12 cellular contexts compared by ENCODE assay signal in the genomic region with DNA sequence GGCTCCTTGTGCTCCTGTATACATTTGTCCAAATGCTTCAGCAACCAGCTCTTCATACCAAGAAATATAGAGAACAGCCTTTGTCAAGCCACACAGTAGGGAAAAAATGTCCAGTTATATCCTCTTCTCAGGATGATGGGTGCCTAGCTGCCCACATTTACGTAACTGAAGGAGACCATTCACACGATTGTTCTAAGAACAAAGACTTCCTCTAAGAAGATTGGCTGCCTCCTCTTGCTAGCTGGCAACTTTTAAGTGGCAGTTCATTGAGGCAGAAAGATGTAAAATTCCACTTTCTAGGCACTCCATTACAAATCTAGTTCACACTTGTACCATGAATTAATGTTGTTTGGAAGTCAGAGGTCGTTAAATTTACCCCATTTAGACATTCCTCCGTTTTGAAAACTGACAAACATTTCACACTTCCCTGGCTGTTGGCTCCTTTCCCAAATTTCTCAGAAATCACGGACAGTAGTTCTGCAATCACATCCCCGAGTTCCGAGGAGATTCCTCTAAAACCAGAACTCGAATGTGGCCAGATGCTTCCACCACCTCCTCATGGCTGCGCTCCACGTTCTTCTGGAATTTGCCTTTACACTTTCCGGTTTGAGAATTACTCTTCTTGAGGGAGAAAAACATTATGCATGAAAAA. TPM values are rescaled to one million over a fixed set of nuclear protein-coding genes. Genes with fewer than 3 reads are reported as not detected.
A peak's percentile ranks its signal among the peaks of the same experiment; 100 is the strongest.
DNase-seq lines count a peak whose midpoint lies in the region; ATAC-seq and TF ChIP-seq lines count a peak whose summit lies in the region.
"Had no signal": no experiment of that assay in that cellular context is flagged by ENCODE, and none has a peak within 500 bp of the region (broad histone marks: within the 10 kb centered on the region; RNA-seq: fewer than 3 reads in every experiment).

No MANE protein-coding gene starts in this region.

- DNase-seq in EH (ENCODE audit: low read depth) = peak; percentile 87
- peak; percentile 73 for DNase-seq in inferior parietal cortex (ENCODE audit: extremely low spot score)
- peak; percentile 21 for DNase-seq in retina
- DNase-seq in activated CD4-positive, alpha-beta T cell treated with anti-CD3 and anti-CD28 coated beads for 1 hour = no peak
- no peak for DNase-seq in NCI-H1417 treated with DMSO at 0.1 percent for 48 hours (lab: John Stamatoyannopoulos, UW)
- DNase-seq in activated naive CD8-positive, alpha-beta T cell treated with anti-CD3 and anti-CD28 coated beads, Interleukin-2, amount 50 U/mL, for 24 hours = no peak
- DNase-seq: activated B cell treated with CpG ODN at 0.5 μM for 24 hours, GF-D8, NCI-H345 had no signal

- H3K4me1 Mint-ChIP-seq in brain = peaks cover 22% of the 10 kb centered on the region
- H3K4me1 Mint-ChIP-seq in activated naive CD8-positive, alpha-beta T cell treated with anti-CD3 and anti-CD28 coated beads, Interleukin-2, amount 50 U/mL, for 24 hours = peaks cover 4% of the 10 kb centered on the region
- H3K4me1 Mint-ChIP-seq: stimulated activated effector memory CD8-positive, alpha-beta T cell treated with anti-CD3 and anti-CD28 coated beads, Interleukin-12 subunit alpha, Interleukin-12 subunit beta, amount 100 ng/mL, for 72 hours had no signal

- ATAC-seq in GM18909 (IDR thresholded peaks at IDR 0.05; ENCODE audit: poor library complexity, unreplicated experiment) = no peak
- ATAC-seq in activated naive CD8-positive, alpha-beta T cell treated with anti-CD3 and anti-CD28 coated beads, Interleukin-2, amount 50 U/mL, for 24 hours = no peak

- peak overlapping the region; percentile 46 to 90 (median 66) for H3K27ac Mint-ChIP-seq in brain
- H3K27ac Mint-ChIP-seq in activated naive CD8-positive, alpha-beta T cell treated with anti-CD3 and anti-CD28 coated beads, Interleukin-2, amount 50 U/mL, for 24 hours = no peak overlapping the region
- H3K27ac Mint-ChIP-seq: activated B cell treated with CpG ODN at 0.5 μM for 24 hours; stimulated activated effector memory CD8-positive, alpha-beta T cell treated with anti-CD3 and anti-CD28 coated beads, Interleukin-12 subunit alpha, Interleukin-12 subunit beta, amount 100 ng/mL, for 72 hours had no signal

- H3K27me3 Mint-ChIP-seq in brain = no peaks in the 10 kb centered on the region
- H3K27me3 Mint-ChIP-seq in activated naive CD8-positive, alpha-beta T cell treated with anti-CD3 and anti-CD28 coated beads, Interleukin-2, amount 50 U/mL, for 24 hours = no peaks in the 10 kb centered on the region

- no peaks in the 10 kb centered on the region for H3K36me3 Mint-ChIP-seq in brain
- H3K36me3 Mint-ChIP-seq in activated naive CD8-positive, alpha-beta T cell treated with anti-CD3 and anti-CD28 coated beads, Interleukin-2, amount 50 U/mL, for 24 hours (ENCODE audit: low read depth) = no peaks in the 10 kb centered on the region
- H3K36me3 Mint-ChIP-seq: stimulated activated effector memory CD8-positive, alpha-beta T cell treated with anti-CD3 and anti-CD28 coated beads, Interleukin-12 subunit alpha, Interleukin-12 subunit beta, amount 100 ng/mL, for 72 hours had no signal

- peaks cover 15 to 34% (median 16%) of the 10 kb centered on the region in 5 experiments for H3K9me3 Mint-ChIP-seq in brain
- H3K9me3 Mint-ChIP-seq in activated naive CD8-positive, alpha-beta T cell treated with anti-CD3 and anti-CD28 coated beads, Interleukin-2, amount 50 U/mL, for 24 hours = peaks cover 10% of the 10 kb centered on the region

- H3K4me3 Mint-ChIP-seq in brain = no peak overlapping the region
- H3K4me3 Mint-ChIP-seq in activated naive CD8-positive, alpha-beta T cell treated with anti-CD3 and anti-CD28 coated beads, Interleukin-2, amount 50 U/mL, for 24 hours = no peak overlapping the region
- H3K4me3 Mint-ChIP-seq: activated B cell treated with CpG ODN at 0.5 μM for 24 hours; stimulated activated effector memory CD8-positive, alpha-beta T cell treated with anti-CD3 and anti-CD28 coated beads, Interleukin-12 subunit alpha, Interleukin-12 subunit beta, amount 100 ng/mL, for 72 hours had no signal

- no peak for TF ChIP-seq CTCF in brain (conservative IDR thresholded peaks at IDR 0.05)

RNA-seq across cellular contexts. Expression of a gene that starts 45.6 kb away (rescaled TPM):
- 10.5 TPM for polyA plus RNA-seq in brain (ENCODE audit: insufficient read depth, low read depth, low replicate concordance)

Comparison
In these comparisons a context has a peak if more than half of its experiments do, and no peak if none do; other contexts are left out.
1. DNase-seq: peak in EH (single experiment), inferior parietal cortex (single experiment) and retina (single experiment); none in activated CD4-positive, alpha-beta T cell treated with anti-CD3 and anti-CD28 coated beads for 1 hour (single experiment), NCI-H1417 treated with DMSO at 0.1 percent for 48 hours (single experiment) and activated naive CD8-positive, alpha-beta T cell treated with anti-CD3 and anti-CD28 coated beads, Interleukin-2, amount 50 U/mL, for 24 hours (single experiment).